Comparison of ENCODE assay signal across 8 cellular contexts in the genomic region with DNA sequence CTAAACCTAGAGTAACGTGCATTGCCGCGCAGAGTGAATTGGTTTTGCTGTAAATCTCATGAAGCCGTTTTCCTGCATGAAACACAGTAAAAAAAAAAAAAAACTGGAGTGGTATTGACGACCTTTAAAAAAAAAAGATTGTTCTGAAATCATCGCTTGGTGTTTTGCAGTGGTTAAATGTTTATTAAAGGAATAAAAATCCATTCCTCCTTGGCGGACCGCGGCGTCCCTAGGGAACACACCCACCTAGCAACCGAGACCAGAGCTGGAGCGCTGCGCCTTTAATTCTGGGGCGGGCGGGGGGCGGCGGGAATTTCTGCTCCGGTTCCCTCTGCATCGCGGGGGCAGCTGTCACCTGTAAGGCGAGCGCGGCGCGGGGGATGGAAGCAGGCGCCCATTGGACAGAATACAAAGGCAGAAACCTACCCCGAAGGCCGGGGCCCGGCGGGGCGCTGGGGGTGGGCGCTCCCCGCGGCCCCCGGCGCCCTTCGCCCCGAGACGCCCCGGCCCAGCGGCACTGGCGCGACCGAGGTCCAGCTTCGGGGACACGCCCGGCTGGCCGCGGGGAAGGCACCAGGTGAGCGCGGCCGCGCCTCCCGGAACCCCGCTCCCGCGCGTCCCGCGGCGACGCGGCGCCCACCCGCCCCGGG. TPM values are rescaled to one million over a fixed set of nuclear protein-coding genes. Genes with fewer than 3 reads are reported as not detected.
DNase-seq lines count a peak whose midpoint lies in the region; ATAC-seq lines count a peak whose summit lies in the region.

A gene (plus strand): TSS at position 354 of the 650 bp plus-strand sequence. CDS start 320 bp downstream, outside the sequence.

- H3K36me3 ChIP-seq in NT2/D1 (ENCODE audit: insufficient read depth, insufficient read length, low read length) (no peaks in the 10 kb centered on the region), ectodermal cell (ENCODE audit: control insufficient read depth, insufficient read depth, low read length) (no peaks in the 10 kb centered on the region)

- peaks cover 8% of the 10 kb centered on the region for H3K4me1 Mint-ChIP-seq in T-helper 1 cell treated with Interleukin-12 subunit alpha and Interleukin-12 subunit beta and Interleukin-4 antibody, amounts not matched to agents 30 μg/mL and 1 μg/mL, for 36 hours (ENCODE audit: low read depth)
- peaks cover 7 to 9% of the 10 kb centered on the region in 2 donors for H3K4me1 Mint-ChIP-seq in natural killer cell treated with Interleukin-12 subunit alpha and Interleukin-12 subunit beta and Interleukin-15 and Interleukin-18, amount 100 ng/mL, for 72 hours (ENCODE audit: low read depth in 2 of 2)

- no peak for ATAC-seq in natural killer cell treated with Interleukin-12 subunit alpha and Interleukin-12 subunit beta and Interleukin-15 and Interleukin-18, amount 100 ng/mL, for 72 hours
- ATAC-seq in HG03280 (IDR thresholded peaks at IDR 0.05; ENCODE audit: unreplicated experiment), result no peak

- peak within 1 kb of the TSS; percentile 75 for H3K4me3 Mint-ChIP-seq in T-helper 1 cell treated with Interleukin-12 subunit alpha and Interleukin-12 subunit beta and Interleukin-4 antibody, amounts not matched to agents 30 μg/mL and 1 μg/mL, for 36 hours
- peak within 1 kb of the TSS; percentile 11 for H3K4me3 Mint-ChIP-seq in natural killer cell treated with Interleukin-12 subunit alpha and Interleukin-12 subunit beta and Interleukin-15 and Interleukin-18, amount 100 ng/mL, for 72 hours

- H3K9me3 Mint-ChIP-seq in T-helper 1 cell treated with Interleukin-12 subunit alpha and Interleukin-12 subunit beta and Interleukin-4 antibody, amounts not matched to agents 30 μg/mL and 1 μg/mL, for 36 hours, result no peaks in the 10 kb centered on the region
- no peaks in the 10 kb centered on the region for H3K9me3 Mint-ChIP-seq in natural killer cell treated with Interleukin-12 subunit alpha and Interleukin-12 subunit beta and Interleukin-15 and Interleukin-18, amount 100 ng/mL, for 72 hours

- H3K4me3 ChIP-seq in NT2/D1 (ENCODE audit: insufficient read length, low read depth) (peak within 1 kb of the TSS; percentile 36), ectodermal cell (ENCODE audit: insufficient read depth, low read depth, low read length) (peak within 1 kb of the TSS; percentile 18)

- H3K27ac ChIP-seq in ectodermal cell (ENCODE audit: insufficient read depth, low read depth, low read length, poor library complexity, severe bottlenecking), result no peak within 1 kb of the TSS

- H3K27me3 ChIP-seq in NT2/D1 (ENCODE audit: insufficient read depth, insufficient read length), result peaks cover 47% of the 10 kb centered on the region
- peaks cover 87% of the 10 kb centered on the region for H3K27me3 ChIP-seq in ectodermal cell (ENCODE audit: control insufficient read depth, insufficient read depth, low read length, poor library complexity, severe bottlenecking)

- 1 to 3% methylated on average over 66 of the region's 66 CpGs for WGBS in ectodermal cell, 2 experiments

- no peak for DNase-seq in T-helper 1 cell
- no peak for DNase-seq in NT2/D1 (ENCODE audit: low read depth, low spot score)
- DNase-seq in natural killer cell treated with Interleukin-12 subunit alpha and Interleukin-12 subunit beta and Interleukin-15 and Interleukin-18, amount 100 ng/mL, for 72 hours (ENCODE audit: low spot score), result no peak
- DNase-seq in central memory CD4-positive, alpha-beta T cell, result no peak
- DNase-seq in midbrain (lab: John Stamatoyannopoulos, UW), result no peak

- H3K27ac Mint-ChIP-seq in T-helper 1 cell treated with Interleukin-12 subunit alpha and Interleukin-12 subunit beta and Interleukin-4 antibody, amounts not matched to agents 30 μg/mL and 1 μg/mL, for 36 hours, result no peak within 1 kb of the TSS
- no peak within 1 kb of the TSS for H3K27ac Mint-ChIP-seq in natural killer cell treated with Interleukin-12 subunit alpha and Interleukin-12 subunit beta and Interleukin-15 and Interleukin-18, amount 100 ng/mL, for 72 hours

- H3K9ac ChIP-seq in NT2/D1 (ENCODE audit: insufficient read length, low read depth), result peak within 1 kb of the TSS; percentile 64

- peaks cover 1% of the 10 kb centered on the region for H3K36me3 Mint-ChIP-seq in T-helper 1 cell treated with Interleukin-12 subunit alpha and Interleukin-12 subunit beta and Interleukin-4 antibody, amounts not matched to agents 30 μg/mL and 1 μg/mL, for 36 hours (ENCODE audit: low read depth)
- no peaks in the 10 kb centered on the region for H3K36me3 Mint-ChIP-seq in natural killer cell treated with Interleukin-12 subunit alpha and Interleukin-12 subunit beta and Interleukin-15 and Interleukin-18, amount 100 ng/mL, for 72 hours

- H3K4me1 ChIP-seq in NT2/D1 (ENCODE audit: insufficient read depth, insufficient read length) (peaks cover 2% of the 10 kb centered on the region), ectodermal cell (ENCODE audit: control insufficient read depth, insufficient read depth, low read length) (no peaks in the 10 kb centered on the region)

- H3K9me3 ChIP-seq in NT2/D1 (ENCODE audit: insufficient read depth, low read length), result peaks cover 11% of the 10 kb centered on the region; the same call in 1 of the 2 replicates
- H3K9me3 ChIP-seq in ectodermal cell (ENCODE audit: control insufficient read depth, low read length), result no peaks in the 10 kb centered on the region

- peaks cover 69% of the 10 kb centered on the region for H3K27me3 Mint-ChIP-seq in T-helper 1 cell treated with Interleukin-12 subunit alpha and Interleukin-12 subunit beta and Interleukin-4 antibody, amounts not matched to agents 30 μg/mL and 1 μg/mL, for 36 hours (ENCODE audit: low read depth)
- H3K27me3 Mint-ChIP-seq in natural killer cell treated with Interleukin-12 subunit alpha and Interleukin-12 subunit beta and Interleukin-15 and Interleukin-18, amount 100 ng/mL, for 72 hours, result peaks cover 27 to 47% of the 10 kb centered on the region in 2 donors

RNA-seq across cellular contexts. Expression of the gene that starts here (rescaled TPM):
- polyA plus RNA-seq in ectodermal cell (2013, experiment 1 of 4), result not detected
- not detected for polyA plus RNA-seq in ectodermal cell (2013, experiment 2 of 4)
- not detected for polyA plus RNA-seq in ectodermal cell (2013, experiment 3 of 4)
- not detected for polyA plus RNA-seq in ectodermal cell (2013, experiment 4 of 4)
- not detected for total RNA-seq in natural killer cell treated with Interleukin-12 subunit alpha and Interleukin-12 subunit beta and Interleukin-15 and Interleukin-18, amount 100 ng/mL, for 72 hours
